ENCODE assay signal across 1 cellular context in the genomic region with DNA sequence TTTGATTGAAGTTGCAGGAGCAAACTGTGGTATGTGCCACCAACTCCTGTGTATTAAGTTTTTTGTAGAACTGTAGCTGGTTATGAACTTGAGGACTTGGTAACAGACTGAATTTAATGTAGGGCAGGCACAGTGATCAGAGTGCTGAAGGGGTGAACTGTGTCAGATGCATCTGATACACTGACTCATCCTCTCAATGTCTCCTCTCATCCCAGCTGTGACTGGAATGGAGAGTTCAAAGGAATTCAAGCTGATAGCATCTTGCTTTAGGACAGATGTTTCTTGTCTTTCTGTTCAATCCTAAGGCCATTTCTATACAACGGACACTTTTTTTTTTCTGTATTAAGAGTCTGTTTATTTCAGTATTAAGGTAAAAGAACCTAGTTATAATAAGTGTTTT.
TF ChIP-seq lines count a peak whose summit lies in the region.

No MANE protein-coding gene starts in this region.

TF ChIP-seq in SK-N-SH treated with all-trans-retinoic acid at 6 μM for 48 hours, 23 proteins besides CTCF, POLR2A, EP300 and RAD21 (continued from another document):
- TF ChIP-seq, protein P1, sequence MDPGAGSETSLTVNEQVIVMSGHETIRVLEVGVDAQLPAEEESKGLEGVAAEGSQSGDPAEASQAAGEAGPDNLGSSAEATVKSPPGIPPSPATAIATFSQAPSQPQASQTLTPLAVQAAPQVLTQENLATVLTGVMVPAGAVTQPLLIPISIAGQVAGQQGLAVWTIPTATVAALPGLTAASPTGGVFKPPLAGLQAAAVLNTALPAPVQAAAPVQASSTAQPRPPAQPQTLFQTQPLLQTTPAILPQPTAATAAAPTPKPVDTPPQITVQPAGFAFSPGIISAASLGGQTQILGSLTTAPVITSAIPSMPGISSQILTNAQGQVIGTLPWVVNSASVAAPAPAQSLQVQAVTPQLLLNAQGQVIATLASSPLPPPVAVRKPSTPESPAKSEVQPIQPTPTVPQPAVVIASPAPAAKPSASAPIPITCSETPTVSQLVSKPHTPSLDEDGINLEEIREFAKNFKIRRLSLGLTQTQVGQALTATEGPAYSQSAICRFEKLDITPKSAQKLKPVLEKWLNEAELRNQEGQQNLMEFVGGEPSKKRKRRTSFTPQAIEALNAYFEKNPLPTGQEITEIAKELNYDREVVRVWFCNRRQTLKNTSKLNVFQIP (CRISPR knock-in tag; IDR thresholded peaks at IDR 0.05; ENCODE audit: borderline replicate concordance, low read depth), result no peak
TF ChIP-seq in SK-N-SH treated with all-trans-retinoic acid at 6 μM for 48 hours: peak in this region for 0.
